32 cellular contexts compared by ENCODE assay signal in genomic region chr22:47052236-47053012, GRCh38.
A peak's percentile ranks its signal among the peaks of the same experiment; 100 is the strongest.
DNase-seq lines count a peak whose midpoint lies in the region; ATAC-seq and TF ChIP-seq lines count a peak whose summit lies in the region.
"Had no signal": no experiment of that assay in that cellular context is flagged by ENCODE, and none has a peak within 500 bp of the region (broad histone marks: within the 10 kb centered on the region; RNA-seq: fewer than 3 reads in every experiment).

No MANE protein-coding gene starts in this region.

- H3K4me3 Mint-ChIP-seq in activated T-cell treated with anti-CD3 and anti-CD28 coated beads, Interleukin-2, amount 50 U/mL, for 24 hours = no peak overlapping the region
- H3K4me3 Mint-ChIP-seq in endodermal cell = no peak overlapping the region
- H3K4me3 Mint-ChIP-seq in stimulated activated effector memory CD8-positive, alpha-beta T cell treated with anti-CD3 and anti-CD28 coated beads, Interleukin-12 subunit alpha, Interleukin-12 subunit beta, amount 100 ng/mL, for 72 hours = no peak overlapping the region
- H3K4me3 Mint-ChIP-seq: CD4-positive, CD25-positive, alpha-beta regulatory T cell; dendritic cell treated with granulocyte-macrophage colony-stimulating factor and Interleukin-4, amounts not matched to agents 40 ng/mL and 50 ng/mL, for 4 days; mesothelial cell of epicardium; T-helper 17 cell had no signal

- dilution Hi-C loops in mammary epithelial cell (cut with HindIII; ENCODE audit: low sequenced_read_pairs) = no loop called here

- H3K36me3 Mint-ChIP-seq in activated T-cell treated with anti-CD3 and anti-CD28 coated beads, Interleukin-2, amount 50 U/mL, for 24 hours (ENCODE audit: low read depth) = peaks cover 42% of the 10 kb centered on the region
- no peaks in the 10 kb centered on the region for H3K36me3 Mint-ChIP-seq in endodermal cell (ENCODE audit: low read depth)
- H3K36me3 Mint-ChIP-seq in stimulated activated effector memory CD8-positive, alpha-beta T cell treated with anti-CD3 and anti-CD28 coated beads, Interleukin-12 subunit alpha, Interleukin-12 subunit beta, amount 100 ng/mL, for 72 hours = peaks cover 38% of the 10 kb centered on the region

- intact Hi-C loops in mammary epithelial cell (cut with micrococcal nuclease) = no loop called here

- H3K79me2 ChIP-seq in Loucy (ENCODE audit: insufficient read depth, low read length) (peaks cover 56% of the 10 kb centered on the region), mammary epithelial cell (ENCODE audit: insufficient read depth, low read length) (no peaks in the 10 kb centered on the region)

- TF ChIP-seq CTCF in Loucy (conservative IDR thresholded peaks at IDR 0.05; ENCODE audit: low read length) (no peak), endodermal cell (conservative IDR thresholded peaks at IDR 0.05) (no peak), mammary epithelial cell (conservative IDR thresholded peaks at IDR 0.05 in 1 of 2, IDR thresholded peaks at IDR 0.05 in 1 of 2; ENCODE audit: extremely low read depth in 1 of 2, insufficient read depth in 1 of 2, low read depth in 1 of 2, low read length in 2 of 2) (no peak)

- H3K27ac Mint-ChIP-seq in activated T-cell treated with anti-CD3 and anti-CD28 coated beads, Interleukin-2, amount 50 U/mL, for 24 hours = peak overlapping the region; percentile 59
- peak overlapping the region; percentile 35 for H3K27ac Mint-ChIP-seq in endodermal cell
- H3K27ac Mint-ChIP-seq in stimulated activated effector memory CD8-positive, alpha-beta T cell treated with anti-CD3 and anti-CD28 coated beads, Interleukin-12 subunit alpha, Interleukin-12 subunit beta, amount 100 ng/mL, for 72 hours = peak overlapping the region; percentile 90
- H3K27ac Mint-ChIP-seq: mesothelial cell of epicardium, T-helper 17 cell had no signal

- H3K4me3 ChIP-seq in Loucy (ENCODE audit: low read length, poor library complexity, severe bottlenecking) (peak overlapping the region; percentile 66), endodermal cell (ENCODE audit: low read length) (no peak overlapping the region), mammary epithelial cell (replicated peaks in 1 of 3; ENCODE audit: insufficient read depth in 1 of 3, low read depth in 2 of 3, low read length in 3 of 3) (no peak overlapping the region)
- H3K4me3 ChIP-seq: A549, esophagus muscularis mucosa, heart left ventricle, left ventricle myocardium inferior, MG63, Peyer's patch, thoracic aorta, uterus had no signal

- BruUV-seq in mammary epithelial cell (replicated peaks; lab: Mats Ljungman, UMichigan) = no TSS peak

- H3K9ac ChIP-seq in Loucy (ENCODE audit: low read depth, low read length, poor library complexity, severe bottlenecking) (peak overlapping the region; percentile 89), endodermal cell (ENCODE audit: extremely low read depth, low read length, poor library complexity, severe bottlenecking) (no peak overlapping the region), mammary epithelial cell (ENCODE audit: insufficient read depth, low read length) (no peak overlapping the region)

- H3K27ac ChIP-seq in endodermal cell (ENCODE audit: low read depth, low read length) = no peak overlapping the region
- H3K27ac ChIP-seq in mammary epithelial cell (ENCODE audit: insufficient read depth, low read depth, low read length) = no peak overlapping the region
- H3K27ac ChIP-seq: A549, esophagus muscularis mucosa, foreskin keratinocyte, heart left ventricle, left ventricle myocardium inferior, Peyer's patch, thoracic aorta, uterus had no signal

- H3K27me3 Mint-ChIP-seq in activated T-cell treated with anti-CD3 and anti-CD28 coated beads, Interleukin-2, amount 50 U/mL, for 24 hours = no peaks in the 10 kb centered on the region
- no peaks in the 10 kb centered on the region for H3K27me3 Mint-ChIP-seq in endodermal cell (ENCODE audit: insufficient read depth)
- H3K27me3 Mint-ChIP-seq: CD4-positive, CD25-positive, alpha-beta regulatory T cell; dendritic cell treated with granulocyte-macrophage colony-stimulating factor and Interleukin-4, amounts not matched to agents 40 ng/mL and 50 ng/mL, for 4 days; T-helper 17 cell had no signal

- H3K27me3 ChIP-seq in Loucy (ENCODE audit: insufficient read depth, low read length, poor library complexity, severe bottlenecking) (no peaks in the 10 kb centered on the region), endodermal cell (ENCODE audit: control insufficient read depth, insufficient read depth, low read length, poor library complexity, severe bottlenecking) (no peaks in the 10 kb centered on the region), mammary epithelial cell (ENCODE audit: insufficient read depth, low read length) (no peaks in the 10 kb centered on the region)
- H3K27me3 ChIP-seq: esophagus muscularis mucosa, foreskin keratinocyte, heart left ventricle, MG63, Peyer's patch, uterus had no signal

- H3K9me2 ChIP-seq in Loucy (replicated peaks; ENCODE audit: low read depth, low read length) = no peaks in the 10 kb centered on the region

- H3K4me2 ChIP-seq in Loucy (ENCODE audit: low read depth, low read length, poor library complexity, severe bottlenecking) = peak overlapping the region; percentile 82
- H3K4me2 ChIP-seq in mammary epithelial cell (ENCODE audit: insufficient read depth, low read depth, low read length) = no peak overlapping the region
- H3K4me2 ChIP-seq: A549 had no signal

- WGBS in endodermal cell (ENCODE audit: insufficient coverage in 1 of 2, insufficient read length in 1 of 2), 2 experiments = 88 to 92% methylated on average over 12 to 19 of the region's 19 CpGs
- 94% methylated on average over 11 of the region's 19 CpGs for WGBS in mammary epithelial cell (ENCODE audit: low coverage, missing lambda C conversion rate)

- H4K20me1 ChIP-seq in Loucy (ENCODE audit: insufficient read depth, low read length, poor library complexity, severe bottlenecking) = no peaks in the 10 kb centered on the region
- H4K20me1 ChIP-seq in mammary epithelial cell (ENCODE audit: insufficient read depth, low read length) = no peaks in the 10 kb centered on the region

- H3K9me3 Mint-ChIP-seq in activated T-cell treated with anti-CD3 and anti-CD28 coated beads, Interleukin-2, amount 50 U/mL, for 24 hours = no peaks in the 10 kb centered on the region
- no peaks in the 10 kb centered on the region for H3K9me3 Mint-ChIP-seq in endodermal cell
- no peaks in the 10 kb centered on the region for H3K9me3 Mint-ChIP-seq in stimulated activated effector memory CD8-positive, alpha-beta T cell treated with anti-CD3 and anti-CD28 coated beads, Interleukin-12 subunit alpha, Interleukin-12 subunit beta, amount 100 ng/mL, for 72 hours
- H3K9me3 Mint-ChIP-seq: CD4-positive, CD25-positive, alpha-beta regulatory T cell; dendritic cell treated with granulocyte-macrophage colony-stimulating factor and Interleukin-4, amounts not matched to agents 40 ng/mL and 50 ng/mL, for 4 days; mesothelial cell of epicardium had no signal

- H3F3A ChIP-seq in Loucy (ENCODE audit: low read depth) = no peaks in the 10 kb centered on the region

- H2AFZ ChIP-seq in Loucy (ENCODE audit: low read length) (no peak overlapping the region), mammary epithelial cell (ENCODE audit: low read depth, low read length) (no peak overlapping the region)

- no peaks in the 10 kb centered on the region for H3K36me3 ChIP-seq in Loucy (ENCODE audit: insufficient read depth, low read length)
- H3K36me3 ChIP-seq in endodermal cell (ENCODE audit: control insufficient read depth, insufficient read depth, low read length) = peaks cover 5% of the 10 kb centered on the region
- no peaks in the 10 kb centered on the region for H3K36me3 ChIP-seq in mammary epithelial cell (ENCODE audit: insufficient read depth, low read length)
- H3K36me3 ChIP-seq: MG63, Peyer's patch, thoracic aorta, uterus had no signal

- CTCF ChIA-PET in mammary epithelial cell (lab: Charles Lee; ENCODE audit: low non-redundant PET) = no interaction called here

- peaks cover 12% of the 10 kb centered on the region for H3K4me1 Mint-ChIP-seq in activated T-cell treated with anti-CD3 and anti-CD28 coated beads, Interleukin-2, amount 50 U/mL, for 24 hours (ENCODE audit: low read depth)
- peaks cover 12% of the 10 kb centered on the region for H3K4me1 Mint-ChIP-seq in endodermal cell
- peaks cover 70% of the 10 kb centered on the region for H3K4me1 Mint-ChIP-seq in stimulated activated effector memory CD8-positive, alpha-beta T cell treated with anti-CD3 and anti-CD28 coated beads, Interleukin-12 subunit alpha, Interleukin-12 subunit beta, amount 100 ng/mL, for 72 hours

- DNase-seq in activated T-cell treated with anti-CD3 and anti-CD28 coated beads, Interleukin-2, amount 50 U/mL, for 24 hours = no peak
- DNase-seq in activated T-cell treated with anti-CD3 and anti-CD28 coated beads, Interleukin-2, amount 50 U/mL, for 1 hour = no peak
- DNase-seq in endodermal cell = no peak
- DNase-seq in stimulated activated effector memory CD8-positive, alpha-beta T cell treated with anti-CD3 and anti-CD28 coated beads, Interleukin-12 subunit alpha, Interleukin-12 subunit beta, amount 100 ng/mL, for 72 hours (ENCODE audit: low spot score in 2 of 2) = no peak
- no peak for DNase-seq in mammary epithelial cell
- DNase-seq in NCI-H2029 treated with DMSO at 0.1 percent for 48 hours (lab: John Stamatoyannopoulos, UW) = no peak
- DNase-seq: activated CD4-positive, alpha-beta T cell treated with anti-CD3 and anti-CD28 coated beads, Interleukin-2, amount 50 U/mL, for 4 hours; activated CD8-positive, alpha-beta memory T cell treated with anti-CD3 and anti-CD28 coated beads, Interleukin-2, amount 50 U/mL, for 48 hours; activated effector memory CD4-positive, alpha-beta T cell treated with anti-CD3 and anti-CD28 coated beads, Interleukin-2, amount 50 U/mL, for 16 hours; AML-193; CD4-positive, CD25-positive, alpha-beta regulatory T cell; central memory CD4-positive, alpha-beta T cell; foreskin keratinocyte; islet precursor cell; KBM-7; left ventricle myocardium inferior; MG63; NCI-H1105; SHP77; stimulated activated naive CD4-positive, alpha-beta T cell treated with Interleukin-2 at 50 U/mL for 16 hours; T-helper 17 cell; uterus had no signal

- H3K4me1 ChIP-seq in Loucy (ENCODE audit: insufficient read depth, low read length, poor library complexity, severe bottlenecking) (peaks cover 91% of the 10 kb centered on the region), endodermal cell (ENCODE audit: control insufficient read depth, insufficient read depth, low read length) (peaks cover 2% of the 10 kb centered on the region), mammary epithelial cell (ENCODE audit: insufficient read depth, low read length) (no peaks in the 10 kb centered on the region)
- H3K4me1 ChIP-seq: A549, esophagus muscularis mucosa, foreskin keratinocyte, heart left ventricle, left ventricle myocardium inferior, uterus had no signal

- no peaks in the 10 kb centered on the region for H3K9me3 ChIP-seq in Loucy (ENCODE audit: insufficient read depth, low read depth, low read length)
- H3K9me3 ChIP-seq in endodermal cell (ENCODE audit: control insufficient read depth, low read length) = no peaks in the 10 kb centered on the region
- no peaks in the 10 kb centered on the region for H3K9me3 ChIP-seq in mammary epithelial cell (replicated peaks; ENCODE audit: insufficient read depth, low read length)
- H3K9me3 ChIP-seq: A549, esophagus muscularis mucosa, heart left ventricle, left ventricle myocardium inferior, MG63, Peyer's patch, thoracic aorta, uterus had no signal

- ATAC-seq in stimulated activated effector memory CD8-positive, alpha-beta T cell treated with anti-CD3 and anti-CD28 coated beads, Interleukin-12 subunit alpha, Interleukin-12 subunit beta, amount 100 ng/mL, for 72 hours = no peak
- no peak for ATAC-seq in GM18519 (IDR thresholded peaks at IDR 0.05; ENCODE audit: low FRiP score, unreplicated experiment)
- ATAC-seq: A549; activated CD4-positive, CD25-positive, alpha-beta regulatory T cell treated with anti-CD3 and anti-CD28 coated beads, Interleukin-2, amount 50 U/mL, for 24 hours; foreskin keratinocyte; T-helper 17 cell had no signal

- in situ Hi-C loops in mammary epithelial cell (cut with MboI; ENCODE audit: low sequenced_read_pairs in 2 of 2) = no loop called here

Comparison
In these comparisons a context has a peak if more than half of its experiments do, and no peak if none do; other contexts are left out.
1. H3K27ac Mint-ChIP-seq: peak in every context shown above with its lines; median percentile 90 in stimulated activated effector memory CD8-positive, alpha-beta T cell treated with anti-CD3 and anti-CD28 coated beads, Interleukin-12 subunit alpha, Interleukin-12 subunit beta, amount 100 ng/mL, for 72 hours; 59 in activated T-cell treated with anti-CD3 and anti-CD28 coated beads, Interleukin-2, amount 50 U/mL, for 24 hours; 35 in endodermal cell.